17 cellular contexts compared by ENCODE assay signal in genomic region chr14:36791402-36791801, GRCh38.
"Had no signal": no experiment of that assay in that cellular context is flagged by ENCODE, and none has a peak within 500 bp of the region (broad histone marks: within the 10 kb centered on the region; RNA-seq: fewer than 3 reads in every experiment).

No MANE protein-coding gene starts in this region.

- H3K27me3 ChIP-seq: esophagus muscularis mucosa, gastroesophageal sphincter, neural progenitor cell, upper lobe of left lung had no signal

- H3K9ac ChIP-seq: neural progenitor cell had no signal

- H3K4me1 ChIP-seq: esophagus muscularis mucosa, gastroesophageal sphincter, heart left ventricle, psoas muscle, upper lobe of left lung had no signal

- H3K36me3 Mint-ChIP-seq: activated naive CD8-positive, alpha-beta T cell; neural progenitor cell had no signal

- H2AFZ ChIP-seq: neural progenitor cell had no signal

- FAIRE-seq: endothelial cell of umbilical vein had no signal

- H3K27ac Mint-ChIP-seq: activated naive CD8-positive, alpha-beta T cell; neural progenitor cell; stimulated activated naive CD8-positive, alpha-beta T cell treated with anti-CD3 and anti-CD28 coated beads, Interleukin-15, amount 100 ng/mL, for 72 hours had no signal

- H3K4me1 Mint-ChIP-seq: neural progenitor cell; stimulated activated naive CD8-positive, alpha-beta T cell treated with anti-CD3 and anti-CD28 coated beads, Interleukin-15, amount 100 ng/mL, for 72 hours had no signal

- H3K9me3 ChIP-seq: esophagus muscularis mucosa, gastroesophageal sphincter, heart left ventricle, psoas muscle, upper lobe of left lung had no signal

- H3K27ac ChIP-seq: esophagus muscularis mucosa, gastroesophageal sphincter, heart left ventricle, neural progenitor cell, psoas muscle, skin epidermis, upper lobe of left lung, WERI-Rb-1 had no signal

- DNase-seq: activated CD4-positive, alpha-beta T cell treated with anti-CD3 and anti-CD28 coated beads for 1 hour; effector CD4-positive, alpha-beta T cell; heart left ventricle; left ventricle myocardium superior; psoas muscle; right cardiac atrium; stimulated activated CD4-positive, alpha-beta T cell treated with anti-CD3 and anti-CD28 coated beads, Interleukin-15, amount 100 ng/mL, for 24 hours; stimulated activated CD4-positive, alpha-beta T cell treated with anti-CD3 and anti-CD28 coated beads, Interleukin-2, amount 100 ng/mL, for 48 hours; stimulated activated naive CD8-positive, alpha-beta T cell treated with anti-CD3 and anti-CD28 coated beads, Interleukin-15, amount 100 ng/mL, for 72 hours; upper lobe of left lung; WERI-Rb-1 had no signal

- H3K4me3 Mint-ChIP-seq: activated naive CD8-positive, alpha-beta T cell; neural progenitor cell; stimulated activated naive CD8-positive, alpha-beta T cell treated with anti-CD3 and anti-CD28 coated beads, Interleukin-15, amount 100 ng/mL, for 72 hours had no signal

- H3K4me2 ChIP-seq: neural progenitor cell had no signal

- ATAC-seq: gastroesophageal sphincter; heart left ventricle; left ventricle myocardium superior; psoas muscle; right cardiac atrium; stimulated activated naive CD8-positive, alpha-beta T cell treated with anti-CD3 and anti-CD28 coated beads, Interleukin-15, amount 100 ng/mL, for 72 hours had no signal

- H3K4me3 ChIP-seq: esophagus muscularis mucosa, gastroesophageal sphincter, heart left ventricle, neural progenitor cell, psoas muscle, skin epidermis, upper lobe of left lung had no signal

- H3K27me3 Mint-ChIP-seq: stimulated activated naive CD8-positive, alpha-beta T cell treated with anti-CD3 and anti-CD28 coated beads, Interleukin-15, amount 100 ng/mL, for 72 hours had no signal

- H3K36me3 ChIP-seq: esophagus muscularis mucosa, gastroesophageal sphincter, heart left ventricle, neural progenitor cell, upper lobe of left lung, WERI-Rb-1 had no signal

- H3K9me3 Mint-ChIP-seq: neural progenitor cell; stimulated activated naive CD8-positive, alpha-beta T cell treated with anti-CD3 and anti-CD28 coated beads, Interleukin-15, amount 100 ng/mL, for 72 hours had no signal
